ENCODE assay signal across 8 cellular contexts in the genomic region with DNA sequence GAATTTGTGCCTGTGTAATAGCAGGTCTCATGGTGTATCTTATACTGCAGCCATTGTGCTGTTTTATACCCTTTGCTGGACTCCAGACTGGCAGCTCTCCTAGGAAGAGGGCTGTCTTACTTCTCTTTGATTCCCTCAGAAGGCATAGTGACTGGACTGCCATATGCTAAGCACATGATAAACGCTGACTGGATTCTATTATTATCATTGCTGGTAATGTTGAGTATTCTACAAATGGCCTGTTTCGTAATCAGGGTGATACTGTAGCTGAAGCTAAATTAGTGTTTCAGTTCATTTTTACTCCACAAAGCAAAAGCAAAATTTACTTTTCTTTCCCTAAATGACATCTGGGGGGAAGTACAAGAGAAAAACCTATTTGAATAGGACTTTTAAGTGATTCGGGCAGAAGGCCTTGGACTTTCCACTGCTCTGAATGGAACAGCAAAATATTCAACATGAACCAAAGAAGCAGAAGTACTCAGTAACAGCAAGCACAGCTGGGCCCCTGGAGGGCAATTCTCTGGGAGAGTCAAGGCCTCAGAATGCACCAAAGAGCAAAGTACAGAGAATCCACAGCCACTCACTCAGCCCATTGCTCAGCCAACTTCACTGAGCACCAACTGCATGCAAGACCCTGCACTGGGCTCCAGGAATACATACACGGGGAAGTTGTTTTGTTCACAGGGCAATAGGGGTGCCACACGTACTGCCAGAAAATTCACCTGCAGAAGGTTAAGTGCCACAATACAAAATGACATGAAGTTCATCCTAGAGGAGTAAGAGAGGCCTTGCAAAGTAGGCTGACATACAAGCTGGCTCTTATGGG. TPM values are rescaled to one million over a fixed set of nuclear protein-coding genes. Genes with fewer than 3 reads are reported as not detected.
DNase-seq lines count a peak whose midpoint lies in the region; ATAC-seq and TF ChIP-seq lines count a peak whose summit lies in the region.

No MANE protein-coding gene starts in this region.

- H3K79me1 ChIP-seq in H9 (ENCODE audit: insufficient read depth, low read depth, low read length, poor library complexity, severe bottlenecking), result no peaks in the 10 kb centered on the region

- H2BK15ac ChIP-seq in H9 (ENCODE audit: low read depth, low read length), result no peak overlapping the region

- TF ChIP-seq CTCF in upper lobe of left lung (IDR thresholded peaks at IDR 0.05), result no peak
- no peak for TF ChIP-seq CTCF in H9 (conservative IDR thresholded peaks at IDR 0.05)

- no peak overlapping the region for H3K18ac ChIP-seq in H9 (ENCODE audit: insufficient read length, low read depth, low read length)

- no peaks in the 10 kb centered on the region for H3K4me1 Mint-ChIP-seq in H9

- H2BK120ac ChIP-seq in H9 (ENCODE audit: low read depth, low read length, poor library complexity, severe bottlenecking), result no peak overlapping the region

- H3K27ac ChIP-seq in upper lobe of left lung, result peak overlapping the region; percentile 79 to 85 (median 80)
- H3K27ac ChIP-seq in H9 (ENCODE audit: insufficient read length, low read depth, low read length), result no peak overlapping the region

- H3K4me3 Mint-ChIP-seq in H9, result no peak overlapping the region

- H3K4me3 ChIP-seq in upper lobe of left lung, result no peak overlapping the region

- H3K9me3 ChIP-seq in upper lobe of left lung (no peaks in the 10 kb centered on the region), H9 (ENCODE audit: control insufficient read depth, low read depth, low read length) (no peaks in the 10 kb centered on the region)

- peak; percentile 33 for DNase-seq in stimulated activated CD4-positive, alpha-beta T cell treated with anti-CD3 and anti-CD28 coated beads, Interleukin-15, amount 100 ng/mL, for 24 hours
- DNase-seq in stimulated activated CD4-positive, alpha-beta T cell treated with anti-CD3 and anti-CD28 coated beads, Interleukin-4, amount 100 ng/mL, for 4 hours, result no peak
- DNase-seq in SIG-M5 treated with dmso at 0.1 percent for 504 hours (lab: John Stamatoyannopoulos, UW; ENCODE audit: unreplicated experiment), result peak; percentile 96
- DNase-seq in left ventricle myocardium superior, result no peak
- DNase-seq in upper lobe of left lung, result no peak
- no peak for DNase-seq in H9
- no peak for DNase-seq in retina

- H3K23me2 ChIP-seq in H9 (ENCODE audit: insufficient read length, low read depth, low read length, poor library complexity, severe bottlenecking), result no peaks in the 10 kb centered on the region

- H3K9me3 Mint-ChIP-seq in H9, result no peaks in the 10 kb centered on the region

- no peak overlapping the region for H3K14ac ChIP-seq in H9 (ENCODE audit: insufficient read depth, low read length)

- H3K9ac ChIP-seq in H9 (ENCODE audit: extremely low read depth, insufficient read length, low read length), result no peak overlapping the region

- H3K27me3 Mint-ChIP-seq in H9 (ENCODE audit: low read depth), result no peaks in the 10 kb centered on the region

- peaks cover 6 to 20% (median 11%) of the 10 kb centered on the region in 4 donors for H3K4me1 ChIP-seq in upper lobe of left lung
- H3K4me1 ChIP-seq in H9 (ENCODE audit: insufficient read depth, low read length), result no peaks in the 10 kb centered on the region

- H4K5ac ChIP-seq in H9 (ENCODE audit: insufficient read length, low read depth, low read length), result no peak overlapping the region

- H2AK5ac ChIP-seq in H9 (ENCODE audit: insufficient read length, low read length), result no peak overlapping the region

- no peak overlapping the region for H3T11ph ChIP-seq in H9 (ENCODE audit: low read length)

- H3K27ac Mint-ChIP-seq in H9, result no peak overlapping the region

- H3K27me3 ChIP-seq in upper lobe of left lung (no peaks in the 10 kb centered on the region), H9 (ENCODE audit: insufficient read depth, low read length) (no peaks in the 10 kb centered on the region)

- no peak overlapping the region for H2BK12ac ChIP-seq in H9 (ENCODE audit: insufficient read length, low read depth, low read length)

- no peak overlapping the region for H3K23ac ChIP-seq in H9 (ENCODE audit: insufficient read length, low read depth, low read length)

- no peaks in the 10 kb centered on the region for H4K20me1 ChIP-seq in H9 (ENCODE audit: control insufficient read depth, insufficient read depth, insufficient read length)

- H2AFZ ChIP-seq in H9 (ENCODE audit: low read length), result no peak overlapping the region

- H2BK20ac ChIP-seq in H9 (ENCODE audit: low read depth, low read length, poor library complexity, severe bottlenecking), result no peak overlapping the region

- H3K36me3 ChIP-seq in upper lobe of left lung, result no peaks in the 10 kb centered on the region

- no peaks in the 10 kb centered on the region for H3K36me3 Mint-ChIP-seq in H9 (ENCODE audit: insufficient read depth in 1 of 3, low read depth in 3 of 3)

- H4K91ac ChIP-seq in H9 (ENCODE audit: insufficient read length, low read depth, low read length), result no peak overlapping the region

- H3K79me2 ChIP-seq in H9 (ENCODE audit: insufficient read depth, low read length), result no peaks in the 10 kb centered on the region

- no peak overlapping the region for H3K56ac ChIP-seq in H9 (ENCODE audit: insufficient read length, low read depth, low read length)

- H2BK5ac ChIP-seq in H9 (ENCODE audit: insufficient read length, low read length), result no peak overlapping the region

- H3K4me2 ChIP-seq in H9 (ENCODE audit: insufficient read depth, insufficient read length, low read length), result no peak overlapping the region

- intact Hi-C loops in left ventricle myocardium superior (cut with micrococcal nuclease), result no loop called here

- no peak overlapping the region for H3K4ac ChIP-seq in H9 (ENCODE audit: low read depth, low read length)

- 48 to 73% methylated on average over 5 of the region's 5 CpGs for WGBS in upper lobe of left lung, 2 donors
- WGBS in H9 (ENCODE audit: extremely low coverage, insufficient read length, low lambda C conversion rate), result no CpG with 5 or more reads among the region's 5 CpGs

- TF ChIP-seq EP300 in upper lobe of left lung (IDR thresholded peaks at IDR 0.05), result peak in 2 of 4 donors; percentile 15 to 85

- no peak overlapping the region for H4K8ac ChIP-seq in H9 (replicated peaks; ENCODE audit: insufficient read length, low read depth, low read length)

- TF ChIP-seq POLR2A in upper lobe of left lung (IDR thresholded peaks at IDR 0.05), result peak in 1 of 4 donors; percentile 62

- ATAC-seq in HG03045 (IDR thresholded peaks at IDR 0.05; ENCODE audit: unreplicated experiment) (peak; percentile 69), left ventricle myocardium superior (peak; percentile 94), upper lobe of left lung (ENCODE audit: low FRiP score in 2 of 2) (peak; percentile 73 to 82)

RNA-seq across cellular contexts. Expression of a gene that starts 7.9 kb away (rescaled TPM):
- total RNA-seq in left ventricle myocardium superior, result 0.55 TPM
- total RNA-seq in upper lobe of left lung, result 10 to 100 TPM; 11.5 to 81.9 (median 43.7) TPM
- total RNA-seq in H9 (2021), result not detected in 2 replicates

Comparison
In these comparisons a context has a peak if more than half of its experiments do, and no peak if none do; other contexts are left out.
1. DNase-seq: peak in stimulated activated CD4-positive, alpha-beta T cell treated with anti-CD3 and anti-CD28 coated beads, Interleukin-15, amount 100 ng/mL, for 24 hours (single experiment) and SIG-M5 treated with dmso at 0.1 percent for 504 hours (single experiment); none in stimulated activated CD4-positive, alpha-beta T cell treated with anti-CD3 and anti-CD28 coated beads, Interleukin-4, amount 100 ng/mL, for 4 hours (0 of 2), left ventricle myocardium superior (single experiment), upper lobe of left lung (0 of 2), H9 (single experiment) and retina (single experiment).
2. Peak in every context shown above with its lines, with median percentiles within 50 percentile points of each other: ATAC-seq.